Comparison of ENCODE assay signal across 1 cellular context in the genomic region with DNA sequence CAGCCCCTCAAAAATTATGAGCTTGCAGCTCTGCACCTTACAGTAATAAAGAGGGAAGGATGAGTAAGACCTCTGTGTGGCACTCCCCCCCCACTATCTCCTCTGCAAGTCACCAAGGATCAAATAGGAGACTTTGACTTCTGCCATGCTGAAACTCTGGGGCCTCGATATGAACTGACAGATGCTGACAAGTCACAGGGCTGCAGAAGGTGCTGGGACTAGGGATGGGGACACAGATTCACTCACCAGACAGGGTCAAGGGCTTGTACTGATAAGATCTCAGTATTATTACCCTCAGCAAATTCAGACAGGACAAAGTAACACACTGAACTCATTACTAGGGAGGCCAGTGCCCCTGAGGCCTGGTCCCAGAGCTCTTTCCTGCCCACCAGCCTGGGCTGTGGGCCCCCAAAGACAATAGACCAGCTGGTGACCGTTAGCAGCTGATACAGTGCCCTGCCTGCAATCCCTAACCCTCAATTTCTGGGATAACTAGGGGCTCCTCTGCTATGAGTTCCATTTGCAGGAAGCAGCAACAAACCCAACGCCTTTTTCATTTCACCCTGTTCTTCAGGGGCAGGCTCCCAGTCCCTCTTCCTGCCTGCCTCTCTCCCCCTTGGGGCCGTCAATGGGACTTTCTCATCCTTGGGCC.
TF ChIP-seq lines count a peak whose summit lies in the region.

No MANE protein-coding gene starts in this region.

TF ChIP-seq in WTC11, 78 proteins besides CTCF, POLR2A, EP300 and RAD21:
- TF ChIP-seq ZNF121 (CRISPR knock-in tag; IDR thresholded peaks at IDR 0.05) = no peak
- TF ChIP-seq, protein P1, sequence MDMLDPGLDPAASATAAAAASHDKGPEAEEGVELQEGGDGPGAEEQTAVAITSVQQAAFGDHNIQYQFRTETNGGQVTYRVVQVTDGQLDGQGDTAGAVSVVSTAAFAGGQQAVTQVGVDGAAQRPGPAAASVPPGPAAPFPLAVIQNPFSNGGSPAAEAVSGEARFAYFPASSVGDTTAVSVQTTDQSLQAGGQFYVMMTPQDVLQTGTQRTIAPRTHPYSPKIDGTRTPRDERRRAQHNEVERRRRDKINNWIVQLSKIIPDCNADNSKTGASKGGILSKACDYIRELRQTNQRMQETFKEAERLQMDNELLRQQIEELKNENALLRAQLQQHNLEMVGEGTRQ (CRISPR knock-in tag; IDR thresholded peaks at IDR 0.05) = no peak
- TF ChIP-seq ETV6 (CRISPR knock-in tag; IDR thresholded peaks at IDR 0.05) = no peak
- TF ChIP-seq E2F5 (CRISPR knock-in tag; IDR thresholded peaks at IDR 0.05) = no peak
- TF ChIP-seq, protein P2, sequence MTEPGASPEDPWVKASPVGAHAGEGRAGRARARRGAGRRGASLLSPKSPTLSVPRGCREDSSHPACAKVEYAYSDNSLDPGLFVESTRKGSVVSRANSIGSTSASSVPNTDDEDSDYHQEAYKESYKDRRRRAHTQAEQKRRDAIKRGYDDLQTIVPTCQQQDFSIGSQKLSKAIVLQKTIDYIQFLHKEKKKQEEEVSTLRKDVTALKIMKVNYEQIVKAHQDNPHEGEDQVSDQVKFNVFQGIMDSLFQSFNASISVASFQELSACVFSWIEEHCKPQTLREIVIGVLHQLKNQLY (CRISPR knock-in tag; IDR thresholded peaks at IDR 0.05) = no peak
- no peak for TF ChIP-seq NFATC4 (CRISPR knock-in tag; IDR thresholded peaks at IDR 0.05)
